Comparison of ENCODE assay signal across 8 cellular contexts in the genomic region with DNA sequence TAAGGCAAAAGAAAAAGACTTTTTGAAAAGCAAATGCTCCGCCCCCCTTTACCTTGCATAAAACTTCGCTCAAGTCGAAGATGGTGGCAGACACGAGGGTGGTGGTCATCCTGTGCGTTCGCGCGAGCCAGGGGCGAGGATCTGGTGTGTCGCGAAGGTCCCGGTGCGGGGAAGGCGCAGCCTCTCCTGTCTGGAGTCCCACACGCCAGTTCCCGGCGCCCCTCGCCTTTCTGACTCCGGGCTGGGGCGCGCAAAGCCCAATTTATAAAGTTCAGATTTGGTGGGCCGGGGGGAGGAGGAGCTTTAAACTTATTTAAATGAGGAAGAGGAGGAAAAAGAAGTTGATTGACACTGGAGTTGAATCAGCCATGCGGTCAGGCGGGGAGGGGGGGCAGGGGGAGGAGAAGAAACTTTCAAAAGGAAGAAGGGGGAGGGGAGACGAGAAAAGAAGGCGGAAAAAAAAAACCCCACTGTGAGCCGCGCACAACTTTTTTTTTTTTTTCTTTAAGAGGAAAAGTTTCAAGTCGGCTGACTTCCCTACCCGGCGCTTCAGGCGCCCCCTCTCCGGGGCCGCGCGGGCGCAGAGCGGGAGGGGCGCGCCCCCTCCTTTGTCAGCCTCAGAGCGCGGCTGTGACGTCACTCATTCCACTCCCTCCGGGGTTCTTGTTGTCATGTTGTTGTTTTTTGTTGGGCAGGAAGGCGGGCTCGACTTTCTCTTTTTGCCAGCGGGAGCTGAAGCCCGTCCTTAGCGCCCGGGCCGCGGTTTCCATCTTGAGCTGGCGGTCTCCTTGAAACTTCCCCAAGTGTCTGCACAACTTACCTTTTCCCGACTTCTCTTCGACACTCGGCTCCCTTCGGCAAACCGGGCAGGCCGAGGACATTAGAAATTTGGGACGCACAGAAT. TPM values are rescaled to one million over a fixed set of nuclear protein-coding genes. Genes with fewer than 3 reads are reported as not detected.
DNase-seq lines count a peak whose midpoint lies in the region; ATAC-seq and TF ChIP-seq lines count a peak whose summit lies in the region.

A gene with protein sequence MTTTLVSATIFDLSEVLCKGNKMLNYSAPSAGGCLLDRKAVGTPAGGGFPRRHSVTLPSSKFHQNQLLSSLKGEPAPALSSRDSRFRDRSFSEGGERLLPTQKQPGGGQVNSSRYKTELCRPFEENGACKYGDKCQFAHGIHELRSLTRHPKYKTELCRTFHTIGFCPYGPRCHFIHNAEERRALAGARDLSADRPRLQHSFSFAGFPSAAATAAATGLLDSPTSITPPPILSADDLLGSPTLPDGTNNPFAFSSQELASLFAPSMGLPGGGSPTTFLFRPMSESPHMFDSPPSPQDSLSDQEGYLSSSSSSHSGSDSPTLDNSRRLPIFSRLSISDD (minus strand): TSS at position 238 of the 904 bp plus-strand sequence. CDS start 129 bp downstream, at position 109.

- peaks cover 31% of the 10 kb centered on the region for H3K4me1 ChIP-seq in lower lobe of right lung

- H3K27ac ChIP-seq in lower lobe of right lung: peak within 1 kb of the TSS; percentile 100

- H3K4me3 ChIP-seq in lower lobe of right lung: peak within 1 kb of the TSS; percentile 86

- peak; percentile 50 for ATAC-seq in HG02798 (IDR thresholded peaks at IDR 0.05; ENCODE audit: poor library complexity, unreplicated experiment)
- peak; percentile 63 to 83 for ATAC-seq in lower lobe of right lung

- no peaks in the 10 kb centered on the region for H3K9me3 ChIP-seq in lower lobe of right lung

- no peaks in the 10 kb centered on the region for H3K27me3 ChIP-seq in lower lobe of right lung (ENCODE audit: low read depth)

- no peak for TF ChIP-seq CTCF in lower lobe of right lung (IDR thresholded peaks at IDR 0.05)

- intact Hi-C loops in lower lobe of right lung (cut with DNase I): loop anchor here (10.0 kb wide), 1 partner anchor 548 kb away; no protein-coding TSS in a partner anchor

- peak; percentile 99 for TF ChIP-seq POLR2A in GM10847 (IDR thresholded peaks at IDR 0.05; ENCODE audit: extremely low read depth, insufficient read length)

- peaks cover 32% of the 10 kb centered on the region for H3K36me3 ChIP-seq in lower lobe of right lung

- DNase-seq in NCI-H510A (lab: John Stamatoyannopoulos, UW): peak; percentile 52
- peak; percentile 89 to 95 for DNase-seq in activated CD8-positive, alpha-beta memory T cell treated with anti-CD3 and anti-CD28 coated beads for 1 hour (ENCODE audit: extremely low read depth in 1 of 2, low read depth in 1 of 2)
- peak; percentile 91 for DNase-seq in effector CD4-positive, alpha-beta T cell
- DNase-seq in lower lobe of right lung: peak; percentile 96
- DNase-seq in stimulated activated CD4-positive, alpha-beta T cell treated with anti-CD3 and anti-CD28 coated beads, TNF-alpha, amount 100 ng/mL, for 1 hour (ENCODE audit: low read depth in 3 of 3, low spot score in 1 of 3): peak; percentile 76 to 92 (median 91)
- no peak for DNase-seq in NCI-H2029 treated with DMSO at 0.1 percent for 48 hours (lab: John Stamatoyannopoulos, UW)

RNA-seq across cellular contexts. Expression of the gene that starts here (rescaled TPM):
- total RNA-seq in lower lobe of right lung: 199 TPM
